8 cellular contexts compared by ENCODE assay signal in the genomic region with DNA sequence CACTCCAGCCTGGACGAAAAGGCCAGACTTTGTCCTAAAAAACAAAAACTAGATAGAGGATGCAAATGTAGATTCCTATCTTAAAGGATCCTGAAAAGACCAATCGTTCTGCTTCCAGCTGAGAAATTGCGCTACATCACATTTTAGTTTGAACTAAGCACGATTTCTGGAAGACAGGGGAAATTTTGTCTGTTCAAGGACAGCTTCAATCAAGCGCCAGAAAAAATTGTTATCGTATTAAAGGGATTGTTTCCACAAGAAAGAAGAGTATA. TPM values are rescaled to one million over a fixed set of nuclear protein-coding genes. Genes with fewer than 3 reads are reported as not detected.
DNase-seq lines count a peak whose midpoint lies in the region; TF ChIP-seq lines count a peak whose summit lies in the region.

No MANE protein-coding gene starts in this region.

- H3K9me3 Mint-ChIP-seq in chondrocyte (ENCODE audit: low read depth), result peaks cover 5% of the 10 kb centered on the region

- H3K27ac Mint-ChIP-seq in chondrocyte (ENCODE audit: unreplicated experiment), result no peak overlapping the region

- H3K4me3 Mint-ChIP-seq in chondrocyte (ENCODE audit: unreplicated experiment), result peak overlapping the region; percentile 89

- H3K36me3 ChIP-seq in ACC112 (ENCODE audit: insufficient read depth, low read length) (no peaks in the 10 kb centered on the region), muscle layer of colon (ENCODE audit: insufficient read depth, low read length) (no peaks in the 10 kb centered on the region)

- H3K79me2 ChIP-seq in ACC112 (ENCODE audit: control insufficient read depth, insufficient read depth, low read length, unreplicated experiment), result peaks cover 32% of the 10 kb centered on the region

- H3K4me3 ChIP-seq in ACC112 (ENCODE audit: low read depth, low read length), result peak overlapping the region; percentile 85
- H3K4me3 ChIP-seq in Jurkat, Clone E6-1 (ENCODE audit: low read length), result peak overlapping the region; percentile 67
- peak overlapping the region; percentile 52 to 92 for H3K4me3 ChIP-seq in muscle layer of colon (ENCODE audit: low read depth in 1 of 2, low read length in 2 of 2)

- H3K4me1 Mint-ChIP-seq in chondrocyte (ENCODE audit: low read depth), result peaks cover 26% of the 10 kb centered on the region

- H3K36me3 Mint-ChIP-seq in chondrocyte (ENCODE audit: low read depth), result no peaks in the 10 kb centered on the region

- DNase-seq in Jurkat, Clone E6-1 (ENCODE audit: low read depth, low spot score), result no peak
- DNase-seq in chondrocyte (ENCODE audit: low spot score) (no peak), NCI-H128 (lab: John Stamatoyannopoulos, UW; ENCODE audit: unreplicated experiment) (no peak), NCI-H526 treated with DMSO at 0.1 percent for 48 hours (lab: John Stamatoyannopoulos, UW) (no peak), NCI-H345 (lab: John Stamatoyannopoulos, UW) (no peak)
- no peak for DNase-seq in activated CD8-positive, alpha-beta memory T cell treated with anti-CD3 and anti-CD28 coated beads, Interleukin-2, amount 50 U/mL, for 4 hours

- H2AFZ ChIP-seq in ACC112 (ENCODE audit: low read length, unreplicated experiment), result peak overlapping the region; percentile 96

- peak overlapping the region; percentile 86 for H3K9ac ChIP-seq in muscle layer of colon (ENCODE audit: low read length)

- H3K27me3 ChIP-seq in ACC112 (ENCODE audit: insufficient read depth, low read length) (no peaks in the 10 kb centered on the region), muscle layer of colon (ENCODE audit: control insufficient read depth in 1 of 2, insufficient read depth in 2 of 2, low read length in 2 of 2) (no peaks in the 10 kb centered on the region)

- peaks cover 7% of the 10 kb centered on the region for H3K4me1 ChIP-seq in ACC112 (ENCODE audit: control insufficient read depth, insufficient read depth, low read length, unreplicated experiment)
- H3K4me1 ChIP-seq in muscle layer of colon (ENCODE audit: insufficient read depth, low read length), result peaks cover 8% of the 10 kb centered on the region

- TF ChIP-seq CTCF in chondrocyte (IDR thresholded peaks at IDR 0.05), result no peak

- H3K27ac ChIP-seq in ACC112 (ENCODE audit: low read depth, low read length) (peak overlapping the region; percentile 73), muscle layer of colon (ENCODE audit: low read depth, low read length) (peak overlapping the region; percentile 91)

- H3K27me3 Mint-ChIP-seq in chondrocyte (ENCODE audit: low read depth), result no peaks in the 10 kb centered on the region

- no peaks in the 10 kb centered on the region for H3K9me3 ChIP-seq in muscle layer of colon (ENCODE audit: low read length)

RNA-seq across cellular contexts. Expression of a gene that starts 0.7 kb away (rescaled TPM):
- polyA plus RNA-seq in Jurkat, Clone E6-1 (2012; ENCODE audit: insufficient read depth, insufficient read length), result 34.1 TPM
- total RNA-seq in chondrocyte, result 10.3 to 12.9 TPM (median 11.3 TPM) in 3 replicates

RNA-seq across cellular contexts. Expression of a gene that starts 30.7 kb away (rescaled TPM):
- 17.8 TPM for polyA plus RNA-seq in Jurkat, Clone E6-1 (2012; ENCODE audit: insufficient read depth, insufficient read length)
- 20.4 to 27.7 TPM (median 20.5 TPM) in 3 replicates for total RNA-seq in chondrocyte
